8 cellular contexts compared by ENCODE assay signal in the genomic region with DNA sequence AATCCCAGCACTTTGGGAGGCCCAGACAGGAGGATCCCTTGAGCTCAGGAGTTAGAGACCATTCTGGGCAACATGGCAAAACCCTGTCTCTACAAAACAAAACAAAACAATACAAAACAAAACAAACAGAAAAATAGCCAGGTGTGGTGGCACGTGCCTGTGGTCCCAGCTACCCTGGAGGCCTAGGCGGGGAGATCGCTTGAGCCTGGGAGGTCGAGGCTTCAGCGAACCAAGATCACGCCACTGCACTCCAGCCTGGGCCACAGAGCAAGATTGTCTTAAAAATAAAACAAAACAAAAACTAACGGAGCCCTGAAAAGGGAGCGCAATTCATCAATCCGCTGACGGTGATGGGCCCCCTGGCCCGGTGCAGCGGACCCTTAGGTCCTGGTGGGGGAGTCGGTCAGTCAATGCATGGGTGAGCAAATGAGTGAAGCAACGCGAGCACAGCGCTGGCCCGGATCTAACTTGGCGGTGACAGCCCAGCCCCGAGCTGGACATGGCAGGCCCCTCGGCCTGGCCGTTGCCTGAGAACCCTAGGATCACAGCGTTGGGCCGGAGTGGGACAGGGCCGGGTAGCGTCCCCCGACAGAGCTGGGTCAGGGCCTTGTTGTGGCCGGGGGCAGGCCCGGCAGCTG. TPM values are rescaled to one million over a fixed set of nuclear protein-coding genes. Genes with fewer than 3 reads are reported as not detected.
DNase-seq lines count a peak whose midpoint lies in the region; ATAC-seq and TF ChIP-seq lines count a peak whose summit lies in the region.

No MANE protein-coding gene starts in this region.

- H3K4me2 ChIP-seq in mesenchymal stem cell (ENCODE audit: low read length, poor library complexity, severe bottlenecking) = no peak overlapping the region

- no peaks in the 10 kb centered on the region for H3K27me3 ChIP-seq in BE2C
- peaks cover 0 to 3% of the 10 kb centered on the region in 2 donors for H3K27me3 ChIP-seq in duodenal mucosa (ENCODE audit: control insufficient read depth in 1 of 2, insufficient read depth in 2 of 2, low read length in 2 of 2)
- no peaks in the 10 kb centered on the region for H3K27me3 ChIP-seq in mesenchymal stem cell (ENCODE audit: control insufficient read depth in 1 of 2, insufficient read depth in 1 of 2, low read length in 2 of 2)

- no peak overlapping the region for H2BK15ac ChIP-seq in mesenchymal stem cell (ENCODE audit: low read depth, poor library complexity, severe bottlenecking)

- peaks cover 2% of the 10 kb centered on the region for H3K36me3 Mint-ChIP-seq in mesothelial cell of epicardium

- peak; percentile 23 for TF ChIP-seq POLR2A in NB4 (IDR thresholded peaks at IDR 0.05; ENCODE audit: extremely low read depth, insufficient read length)

- no peaks in the 10 kb centered on the region for H3K9me3 Mint-ChIP-seq in mesothelial cell of epicardium

- H2BK120ac ChIP-seq in mesenchymal stem cell (ENCODE audit: low read depth, low read length) = no peak overlapping the region

- no peaks in the 10 kb centered on the region for H3K36me3 ChIP-seq in BE2C
- H3K36me3 ChIP-seq in duodenal mucosa (ENCODE audit: control insufficient read depth in 1 of 2, insufficient read depth in 2 of 2, low read length in 2 of 2) = no peaks in the 10 kb centered on the region
- H3K36me3 ChIP-seq in mesenchymal stem cell (ENCODE audit: control insufficient read depth in 1 of 2, insufficient read depth in 2 of 2, low read depth in 1 of 2, low read length in 2 of 2) = no peaks in the 10 kb centered on the region

- H3K4me3 ChIP-seq in BE2C (ENCODE audit: low read depth, low read length) (peak overlapping the region; percentile 78), NB4 (ENCODE audit: low read depth, low read length) (peak overlapping the region; percentile 73), duodenal mucosa (ENCODE audit: low read depth in 1 of 2, low read length in 2 of 2) (peak overlapping the region; percentile 72 to 79), mesenchymal stem cell (ENCODE audit: insufficient read depth in 1 of 2, low read depth in 1 of 2, low read length in 2 of 2) (peak overlapping the region in 1 of 2 experiments; percentile 85)

- H4K8ac ChIP-seq in mesenchymal stem cell (ENCODE audit: low read length) = no peak overlapping the region

- no peak overlapping the region for H4K91ac ChIP-seq in mesenchymal stem cell (ENCODE audit: low read length)

- no peak overlapping the region for H2BK12ac ChIP-seq in mesenchymal stem cell (ENCODE audit: low read length in 2 of 2)

- no peak overlapping the region for H3K18ac ChIP-seq in mesenchymal stem cell (ENCODE audit: low read depth in 1 of 2, low read length in 2 of 2)

- H3K27ac Mint-ChIP-seq in mesothelial cell of epicardium = no peak overlapping the region

- TF ChIP-seq CTCF in BE2C (IDR thresholded peaks at IDR 0.05; ENCODE audit: low read depth, low read length) (no peak), NB4 (IDR thresholded peaks at IDR 0.05; ENCODE audit: low read depth, low read length) (peak; percentile 1), mesothelial cell of epicardium (IDR thresholded peaks at IDR 0.05; ENCODE audit: unreplicated experiment) (no peak)

- WGBS in mesenchymal stem cell = 95% methylated on average over 26 of the region's 28 CpGs

- H3K4ac ChIP-seq in mesenchymal stem cell (ENCODE audit: low read depth in 1 of 2, low read length in 2 of 2) = no peak overlapping the region

- no peak overlapping the region for H3K14ac ChIP-seq in mesenchymal stem cell (ENCODE audit: low read length in 2 of 2)

- H3K4me1 ChIP-seq in BE2C (no peaks in the 10 kb centered on the region), duodenal mucosa (ENCODE audit: control insufficient read depth in 1 of 2, insufficient read depth in 2 of 2, low read length in 2 of 2) (peaks cover 16 to 33% of the 10 kb centered on the region in 2 donors), mesenchymal stem cell (ENCODE audit: control insufficient read depth, insufficient read depth, low read depth, low read length) (peaks cover 12% of the 10 kb centered on the region)

- no peak overlapping the region for H2AK5ac ChIP-seq in mesenchymal stem cell (ENCODE audit: low read length, severe bottlenecking)

- H3K9ac ChIP-seq in duodenal mucosa (ENCODE audit: low read depth in 1 of 2, low read length in 2 of 2) (peak overlapping the region; percentile 63 to 84), mesenchymal stem cell (ENCODE audit: low read length) (peak overlapping the region; percentile 94)

- H2BK5ac ChIP-seq in mesenchymal stem cell (ENCODE audit: low read depth, low read length, poor library complexity, severe bottlenecking) = no peak overlapping the region

- ATAC-seq in GM21381 (IDR thresholded peaks at IDR 0.05; ENCODE audit: unreplicated experiment) = peak; percentile 6

- H3K4me3 Mint-ChIP-seq in mesothelial cell of epicardium = no peak overlapping the region

- no peaks in the 10 kb centered on the region for H3K27me3 Mint-ChIP-seq in mesothelial cell of epicardium (ENCODE audit: low read depth)

- H3K4me1 Mint-ChIP-seq in mesothelial cell of epicardium = peaks cover 7% of the 10 kb centered on the region

- no peak overlapping the region for H3K23ac ChIP-seq in mesenchymal stem cell (ENCODE audit: low read length in 2 of 2)

- H3K9me3 ChIP-seq in BE2C = no peaks in the 10 kb centered on the region
- no peaks in the 10 kb centered on the region for H3K9me3 ChIP-seq in duodenal mucosa (ENCODE audit: control insufficient read depth in 1 of 2, low read length in 2 of 2)
- H3K9me3 ChIP-seq in mesenchymal stem cell (ENCODE audit: control insufficient read depth, low read length) = no peaks in the 10 kb centered on the region

- no peaks in the 10 kb centered on the region for H3K79me1 ChIP-seq in mesenchymal stem cell (replicated peaks; ENCODE audit: low read length, poor library complexity, severe bottlenecking)

- H2AFZ ChIP-seq in mesenchymal stem cell (ENCODE audit: low read depth, low read length) = no peak overlapping the region

- no peak for DNase-seq in BE2C
- DNase-seq in NB4 (ENCODE audit: low read depth) = peak; percentile 80
- DNase-seq in mesenchymal stem cell = no peak
- no peak for DNase-seq in NCI-H1092 treated with DMSO at 0.1 percent for 48 hours (lab: John Stamatoyannopoulos, UW)
- no peak for DNase-seq in mesothelial cell of epicardium (ENCODE audit: low spot score in 2 of 2, unreplicated experiment in 2 of 2)
- no peak for DNase-seq in stimulated activated naive CD4-positive, alpha-beta T cell treated with Interleukin-2 at 50 U/mL for 16 hours (lab: John Stamatoyannopoulos, UW)

- peak overlapping the region; percentile 75 for H3K27ac ChIP-seq in duodenal mucosa (ENCODE audit: low read depth, low read length)
- no peak overlapping the region for H3K27ac ChIP-seq in mesenchymal stem cell (ENCODE audit: low read length, poor library complexity, severe bottlenecking)

RNA-seq across cellular contexts. Expression of a gene that starts 52.4 kb away (rescaled TPM):
- 10.3 TPM for polyA plus RNA-seq in BE2C (2012; ENCODE audit: insufficient read depth, insufficient read length, low read depth)
- polyA plus RNA-seq in mesenchymal stem cell (2013, experiment 1 of 2) = 2.2 TPM
- 1.6 TPM for polyA plus RNA-seq in mesenchymal stem cell (2013, experiment 2 of 2)
- 11.2 to 13.4 TPM (median 12.9 TPM) in 3 replicates for total RNA-seq in mesothelial cell of epicardium
